Comparison of ENCODE assay signal across 16 cellular contexts in genomic region chr14:49640540-49641417, GRCh38. TPM values are rescaled to one million over a fixed set of nuclear protein-coding genes. Genes with fewer than 3 reads are reported as not detected.
DNase-seq lines count a peak whose midpoint lies in the region; ATAC-seq, FAIRE-seq and TF ChIP-seq lines count a peak whose summit lies in the region.
"Had no signal": no experiment of that assay in that cellular context is flagged by ENCODE, and none has a peak within 500 bp of the region (broad histone marks: within the 10 kb centered on the region; RNA-seq: fewer than 3 reads in every experiment).

No MANE protein-coding gene starts in this region.

- intact Hi-C loops in kidney (cut with DNase I): no loop called here

- FAIRE-seq in kidney (lab: Jason Lieb, UNC): no peak
- FAIRE-seq: islet of Langerhans had no signal

- H3K9me3 Mint-ChIP-seq in stimulated activated naive CD8-positive, alpha-beta T cell treated with anti-CD3 and anti-CD28 coated beads, Interleukin-15, Interleukin-2, amounts not matched to agents 100 ng/mL and 50 ng/mL, for 24 hours: no peaks in the 10 kb centered on the region

- no peak for DNase-seq in stimulated activated naive CD8-positive, alpha-beta T cell treated with anti-CD3 and anti-CD28 coated beads, Interleukin-15, Interleukin-2, amounts not matched to agents 100 U/mL and 50 U/mL, for 24 hours
- DNase-seq in kidney (no peak), AML-193 (lab: John Stamatoyannopoulos, UW) (no peak), NCI-H1436 (lab: John Stamatoyannopoulos, UW) (no peak), GDM1 (lab: John Stamatoyannopoulos, UW) (no peak)
- DNase-seq: aorta, BE2C, GF-D8, HCEC 1CT, NCI-H1105, retina had no signal

- H3K36me3 Mint-ChIP-seq in stimulated activated naive CD8-positive, alpha-beta T cell treated with anti-CD3 and anti-CD28 coated beads, Interleukin-15, Interleukin-2, amounts not matched to agents 100 ng/mL and 50 ng/mL, for 24 hours (ENCODE audit: low read depth): peaks cover 59% of the 10 kb centered on the region

- no peak for ATAC-seq in stimulated activated naive CD8-positive, alpha-beta T cell treated with anti-CD3 and anti-CD28 coated beads, Interleukin-15, Interleukin-2, amounts not matched to agents 100 U/mL and 50 U/mL, for 24 hours
- ATAC-seq in esophagus mucosa: no peak

- H3K4me1 Mint-ChIP-seq in stimulated activated naive CD8-positive, alpha-beta T cell treated with anti-CD3 and anti-CD28 coated beads, Interleukin-15, Interleukin-2, amounts not matched to agents 100 ng/mL and 50 ng/mL, for 24 hours (ENCODE audit: low read depth): peaks cover 55% of the 10 kb centered on the region

- no peaks in the 10 kb centered on the region for H3K9me3 ChIP-seq in kidney (ENCODE audit: control insufficient read depth in 1 of 2, low read length in 2 of 2)
- H3K9me3 ChIP-seq: BE2C had no signal

- H3K27ac Mint-ChIP-seq in stimulated activated naive CD8-positive, alpha-beta T cell treated with anti-CD3 and anti-CD28 coated beads, Interleukin-15, Interleukin-2, amounts not matched to agents 100 ng/mL and 50 ng/mL, for 24 hours: peak overlapping the region; percentile 45

- peak overlapping the region; percentile 78 for H3K27ac ChIP-seq in VCaP
- H3K27ac ChIP-seq in kidney (ENCODE audit: low read depth in 2 of 2, low read length in 2 of 2): peak overlapping the region; percentile 32 to 60
- H3K27ac ChIP-seq: RWPE1 had no signal

- H3K27me3 Mint-ChIP-seq in stimulated activated naive CD8-positive, alpha-beta T cell treated with anti-CD3 and anti-CD28 coated beads, Interleukin-15, Interleukin-2, amounts not matched to agents 100 ng/mL and 50 ng/mL, for 24 hours: no peaks in the 10 kb centered on the region

- no peak overlapping the region for H3K4me3 Mint-ChIP-seq in stimulated activated naive CD8-positive, alpha-beta T cell treated with anti-CD3 and anti-CD28 coated beads, Interleukin-15, Interleukin-2, amounts not matched to agents 100 ng/mL and 50 ng/mL, for 24 hours

- no peak overlapping the region for H3K4me3 ChIP-seq in kidney (ENCODE audit: low read length in 2 of 2)

- peaks cover 15 to 33% of the 10 kb centered on the region in 2 donors for H3K4me1 ChIP-seq in kidney (ENCODE audit: control insufficient read depth in 1 of 2, insufficient read depth in 1 of 2, low read depth in 1 of 2, low read length in 2 of 2)
- H3K4me1 ChIP-seq: BE2C had no signal

- no peak overlapping the region for H3K9ac ChIP-seq in kidney (ENCODE audit: low read length in 2 of 2)

- TF ChIP-seq CTCF in VCaP (conservative IDR thresholded peaks at IDR 0.05): no peak
- TF ChIP-seq CTCF in kidney (IDR thresholded peaks at IDR 0.05; ENCODE audit: borderline replicate concordance, extremely low read depth, insufficient read depth): no peak

- no peaks in the 10 kb centered on the region for H3K36me3 ChIP-seq in kidney (ENCODE audit: control insufficient read depth in 1 of 2, insufficient read depth in 2 of 2, low read length in 2 of 2)

RNA-seq across cellular contexts. Expression of gene DNAAF2, which starts 5.7 kb away (rescaled TPM):
- total RNA-seq in kidney: 7.7 TPM
- polyA plus RNA-seq in kidney (ENCODE audit: insufficient read depth, low read depth, low replicate concordance): 6.9 TPM
- total RNA-seq in esophagus mucosa: 5.7 TPM

RNA-seq across cellular contexts. Expression of gene MGAT2, which starts 20.2 kb away (rescaled TPM):
- total RNA-seq in kidney (31.8 TPM), esophagus mucosa (15.1 TPM)
- 11.9 TPM for polyA plus RNA-seq in kidney (ENCODE audit: insufficient read depth, low read depth, low replicate concordance)

RNA-seq across cellular contexts. Expression of gene RPL36AL, which starts 20.4 kb away (rescaled TPM):
- total RNA-seq in kidney (157 TPM), esophagus mucosa (129 TPM)
- 455 TPM for polyA plus RNA-seq in kidney (ENCODE audit: insufficient read depth, low read depth, low replicate concordance)

RNA-seq across cellular contexts. Expression of gene LRR1, which starts 42.0 kb away (rescaled TPM):
- 6.6 TPM for total RNA-seq in kidney
- polyA plus RNA-seq in kidney (ENCODE audit: insufficient read depth, low read depth, low replicate concordance): 7.7 TPM
- total RNA-seq in esophagus mucosa: 10.3 TPM

RNA-seq across cellular contexts. Expression of gene POLE2, which starts 47.2 kb away (rescaled TPM):
- 2.6 TPM for total RNA-seq in kidney
- 0.58 TPM for polyA plus RNA-seq in kidney (ENCODE audit: insufficient read depth, low read depth, low replicate concordance)
- 7.2 TPM for total RNA-seq in esophagus mucosa
